In genomic region chr12:124721501-124722154, GRCh38 we compare ENCODE assay signal across 16 cellular contexts.
DNase-seq lines count a peak whose midpoint lies in the region; ATAC-seq and TF ChIP-seq lines count a peak whose summit lies in the region.
"Had no signal": no experiment of that assay in that cellular context is flagged by ENCODE, and none has a peak within 500 bp of the region (broad histone marks: within the 10 kb centered on the region; RNA-seq: fewer than 3 reads in every experiment).

No MANE protein-coding gene starts in this region.

- TF ChIP-seq CTCF in A673 (conservative IDR thresholded peaks at IDR 0.05; ENCODE audit: low read depth, low read length) (no peak), RWPE1 (conservative IDR thresholded peaks at IDR 0.05; ENCODE audit: low read depth) (no peak), esophagus squamous epithelium (IDR thresholded peaks at IDR 0.05) (no peak)

- CTCF ChIA-PET in A673 (lab: Charles Lee): interaction anchor here (1.1 to 1.4 kb wide), 2 partner anchors 14 to 193 kb away, joined by 3 read pairs; no protein-coding TSS in a partner anchor
- CTCF ChIA-PET in RWPE1 (lab: Yijun Ruan, JAX): interaction anchor here (0.5 to 1.4 kb wide), 2 partner anchors 21 to 24 kb away, joined by 3 read pairs; no protein-coding TSS in a partner anchor

- no peak overlapping the region for H3K9ac ChIP-seq in rectal smooth muscle tissue (ENCODE audit: low read length)

- no TSS peak for BruUV-seq in A673 (replicated peaks; lab: Mats Ljungman, UMichigan)

- H3K9me3 ChIP-seq in A673 (ENCODE audit: low read depth, low read length, poor library complexity, severe bottlenecking) (no peaks in the 10 kb centered on the region), esophagus squamous epithelium (no peaks in the 10 kb centered on the region)

- H3K4me1 ChIP-seq in A673 (ENCODE audit: insufficient read depth, low read length, poor library complexity, severe bottlenecking) (peaks cover 32% of the 10 kb centered on the region), esophagus squamous epithelium (peaks cover 15 to 46% (median 16%) of the 10 kb centered on the region in 3 donors), rectal smooth muscle tissue (ENCODE audit: control insufficient read depth, insufficient read depth, low read length) (peaks cover 20% of the 10 kb centered on the region)

- H3K27ac ChIP-seq in A673 (ENCODE audit: low read depth, low read length, poor library complexity, severe bottlenecking) (peak overlapping the region; percentile 64), RWPE1 (peak overlapping the region; percentile 91), esophagus squamous epithelium (peak overlapping the region; percentile 17 to 83 (median 70)), rectal smooth muscle tissue (ENCODE audit: low read depth, low read length) (peak overlapping the region; percentile 94)

- POLR2A ChIA-PET in A673 (lab: Charles Lee; ENCODE audit: low non-redundant PET) (no interaction called here), RWPE1 (lab: Yijun Ruan, JAX; ENCODE audit: low non-redundant PET) (no interaction called here)

- 67 to 80% methylated on average over 1 of the region's 3 CpGs for WGBS in esophagus squamous epithelium, 2 donors

- H3K36me3 ChIP-seq in A673 (ENCODE audit: insufficient read depth, low read length, poor library complexity, severe bottlenecking) (no peaks in the 10 kb centered on the region), esophagus squamous epithelium (no peaks in the 10 kb centered on the region), rectal smooth muscle tissue (ENCODE audit: control insufficient read depth, insufficient read depth, low read length) (no peaks in the 10 kb centered on the region)

- intact Hi-C loops in A673 (cut with micrococcal nuclease; ENCODE audit: unreplicated experiment): loop anchor here (5.0 kb wide), 2 partner anchors 36 to 154 kb away; partner anchors contain the start of gene NCOR2
- intact Hi-C loops in esophagus squamous epithelium (cut with DNase I): no loop called here

- ATAC-seq in HG03565 (IDR thresholded peaks at IDR 0.05; ENCODE audit: unreplicated experiment): no peak
- ATAC-seq: GM12878 had no signal

- TF ChIP-seq POLR2A in esophagus squamous epithelium (IDR thresholded peaks at IDR 0.05): no peak

- DNase-seq in A673 (ENCODE audit: low spot score): no peak
- DNase-seq in RWPE1 (ENCODE audit: low spot score): no peak
- DNase-seq in esophagus squamous epithelium (lab: John Stamatoyannopoulos, UW): no peak
- DNase-seq in stimulated activated CD4-positive, alpha-beta T cell treated with anti-CD3 and anti-CD28 coated beads, Interleukin-2, amount 100 ng/mL, for 48 hours: no peak
- DNase-seq in SHP77 treated with DMSO at 0.1 percent for 48 hours (lab: John Stamatoyannopoulos, UW): no peak
- DNase-seq in stimulated activated CD4-positive, alpha-beta T cell treated with anti-CD3 and anti-CD28 coated beads, Interleukin-1b, Interleukin-23, amount 100 ng/mL, for 48 hours: no peak
- DNase-seq: activated CD4-positive, alpha-beta T cell treated with anti-CD3 and anti-CD28 coated beads for 4 hours; activated gamma-delta T cell treated with Interleukin-2 at 50 U/mL for 16 hours; aorta; H7; small intestine; stimulated activated naive CD4-positive, alpha-beta T cell; T-helper 9 cell had no signal

- H3K27me3 ChIP-seq in A673 (replicated peaks; ENCODE audit: insufficient read depth, low read depth, low read length, poor library complexity) (no peaks in the 10 kb centered on the region), esophagus squamous epithelium (peaks cover 0 to 10% (median 0%) of the 10 kb centered on the region in 4 donors), rectal smooth muscle tissue (ENCODE audit: control insufficient read depth, insufficient read depth, low read length) (no peaks in the 10 kb centered on the region)

- H3K4me3 ChIP-seq in A673 (ENCODE audit: low read depth, low read length, poor library complexity, severe bottlenecking): no peak overlapping the region
- no peak overlapping the region for H3K4me3 ChIP-seq in esophagus squamous epithelium
- no peak overlapping the region for H3K4me3 ChIP-seq in rectal smooth muscle tissue (ENCODE audit: low read length)
- H3K4me3 ChIP-seq: GM12878 had no signal
